21 cellular contexts compared by ENCODE assay signal in the genomic region with DNA sequence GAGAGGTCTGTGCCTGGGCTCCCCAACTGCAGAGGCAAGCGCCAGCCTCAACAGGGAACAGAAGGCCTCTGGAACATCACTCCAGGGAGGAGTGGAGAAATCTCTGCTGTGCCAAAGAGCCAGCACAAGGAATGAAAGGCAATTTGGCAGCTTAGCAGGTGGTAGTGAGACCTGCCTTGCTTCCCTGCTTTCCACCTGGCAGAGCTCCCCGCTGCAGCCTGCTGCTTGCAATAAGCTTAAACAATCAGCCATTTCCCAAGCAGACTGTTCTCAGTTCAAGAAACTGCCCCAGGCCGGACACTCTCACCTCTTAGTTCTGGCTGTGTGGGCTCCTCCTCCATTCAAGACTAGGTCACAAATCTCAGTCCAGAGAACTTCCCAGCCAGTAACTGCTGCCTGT.
"Had no signal": no experiment of that assay in that cellular context is flagged by ENCODE, and none has a peak within 500 bp of the region (broad histone marks: within the 10 kb centered on the region; RNA-seq: fewer than 3 reads in every experiment).

No MANE protein-coding gene starts in this region.

- H3K9me3 ChIP-seq: gastrocnemius medialis, ovary, testis had no signal

- H3K4me3 Mint-ChIP-seq: activated CD4-positive, alpha-beta T cell treated with anti-CD3 and anti-CD28 coated beads, Interleukin-2, amount 10 ng/mL, durations not matched to agents 7 days and 5 days; activated CD8-positive, alpha-beta T cell treated with anti-CD3 and anti-CD28 coated beads, Interleukin-2, amount 10 ng/mL, durations not matched to agents 7 days and 5 days; activated T-cell treated with anti-CD3 and anti-CD28 coated beads, Interleukin-2, amount 50 U/mL, for 24 hours; brain; naive thymus-derived CD4-positive, alpha-beta T cell; stimulated activated effector memory CD8-positive, alpha-beta T cell treated with anti-CD3 and anti-CD28 coated beads, Interleukin-12 subunit alpha, Interleukin-12 subunit beta, amount 100 ng/mL, for 72 hours; type B pancreatic cell had no signal

- H3K27me3 ChIP-seq: gastrocnemius medialis, ovary, testis had no signal

- H3K4me2 ChIP-seq: smooth muscle cell had no signal

- H3K27ac ChIP-seq: coronary artery, gastrocnemius medialis, ovary, testis had no signal

- H3K36me3 Mint-ChIP-seq: brain; naive thymus-derived CD4-positive, alpha-beta T cell; stimulated activated effector memory CD8-positive, alpha-beta T cell treated with anti-CD3 and anti-CD28 coated beads, Interleukin-12 subunit alpha, Interleukin-12 subunit beta, amount 100 ng/mL, for 72 hours; type B pancreatic cell had no signal

- H3K9me3 Mint-ChIP-seq: activated CD4-positive, alpha-beta T cell treated with anti-CD3 and anti-CD28 coated beads, Interleukin-2, amount 10 ng/mL, durations not matched to agents 7 days and 5 days; activated T-cell treated with anti-CD3 and anti-CD28 coated beads, Interleukin-2, amount 50 U/mL, for 24 hours; brain; type B pancreatic cell had no signal

- H3K36me3 ChIP-seq: gastrocnemius medialis, ovary had no signal

- H3K4me1 ChIP-seq: gastrocnemius medialis, testis had no signal

- H3K27me3 Mint-ChIP-seq: activated CD4-positive, alpha-beta T cell treated with anti-CD3 and anti-CD28 coated beads, Interleukin-2, amount 10 ng/mL, durations not matched to agents 7 days and 5 days; naive thymus-derived CD4-positive, alpha-beta T cell; type B pancreatic cell had no signal

- H3K27ac Mint-ChIP-seq: activated CD4-positive, alpha-beta T cell treated with anti-CD3 and anti-CD28 coated beads, Interleukin-2, amount 10 ng/mL, durations not matched to agents 7 days and 5 days; activated CD8-positive, alpha-beta T cell treated with anti-CD3 and anti-CD28 coated beads, Interleukin-2, amount 10 ng/mL, durations not matched to agents 7 days and 5 days; activated T-cell treated with anti-CD3 and anti-CD28 coated beads, Interleukin-2, amount 50 U/mL, for 24 hours; activated T-helper 2 cell treated with anti-CD3 and anti-CD28 coated beads, Interferon-gamma antibody, Interleukin-2, Interleukin-4, amounts not matched to agents 10 μg/mL and 5 μg/mL and 100 μg/mL, durations not matched to agents 14 hours and 24 hours and 36 hours; naive thymus-derived CD4-positive, alpha-beta T cell; stimulated activated effector memory CD8-positive, alpha-beta T cell treated with anti-CD3 and anti-CD28 coated beads, Interleukin-12 subunit alpha, Interleukin-12 subunit beta, amount 100 ng/mL, for 72 hours; type B pancreatic cell had no signal

- DNase-seq: activated CD4-positive, alpha-beta T cell treated with anti-CD3 and anti-CD28 coated beads, Interleukin-2, amount 10 ng/mL, durations not matched to agents 7 days and 5 days; activated CD8-positive, alpha-beta T cell treated with anti-CD3 and anti-CD28 coated beads, Interleukin-2, amount 10 ng/mL, durations not matched to agents 7 days and 5 days; activated naive CD4-positive, alpha-beta T cell treated with Interleukin-2 at 50 U/mL for 16 hours; activated T-cell treated with anti-CD3 and anti-CD28 coated beads, Interleukin-2, amount 50 U/mL, for 24 hours; central memory CD4-positive, alpha-beta T cell; gastrocnemius medialis; head of caudate nucleus; kidney glomerular epithelial cell; left ventricle myocardium superior; mesenchymal stem cell; naive thymus-derived CD4-positive, alpha-beta T cell; ovary; stimulated activated CD4-positive, alpha-beta T cell treated with anti-CD3 and anti-CD28 coated beads, Interleukin-4, amount 100 ng/mL, for 1 hour; T-helper 9 cell; testis had no signal

- H3K4me3 ChIP-seq: coronary artery, gastrocnemius medialis, ovary, smooth muscle cell, testis had no signal

- H3K4me1 Mint-ChIP-seq: activated CD4-positive, alpha-beta T cell treated with anti-CD3 and anti-CD28 coated beads, Interleukin-2, amount 10 ng/mL, durations not matched to agents 7 days and 5 days; brain; naive thymus-derived CD4-positive, alpha-beta T cell; stimulated activated effector memory CD8-positive, alpha-beta T cell treated with anti-CD3 and anti-CD28 coated beads, Interleukin-12 subunit alpha, Interleukin-12 subunit beta, amount 100 ng/mL, for 72 hours had no signal
